In the genomic region with DNA sequence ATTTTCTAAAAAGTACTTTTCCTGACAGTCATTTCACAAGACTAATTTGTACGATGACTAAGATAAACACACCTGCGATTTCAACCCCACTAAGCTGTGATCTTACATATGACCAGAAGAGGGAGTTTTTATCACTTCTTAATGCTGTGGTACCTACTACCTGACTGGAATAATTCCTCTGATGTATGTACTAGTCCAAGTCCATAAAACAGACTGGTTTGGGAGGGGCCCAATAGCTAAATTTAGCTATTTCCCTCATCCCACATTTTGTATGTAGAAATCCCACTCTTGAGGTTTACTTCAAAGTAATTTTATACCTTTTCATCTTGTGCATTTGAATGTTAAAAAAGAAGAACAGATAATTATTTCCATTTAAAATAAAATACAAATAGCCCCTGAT, we compare ENCODE assay signal across 8 cellular contexts. TPM values are rescaled to one million over a fixed set of nuclear protein-coding genes. Genes with fewer than 3 reads are reported as not detected.
DNase-seq lines count a peak whose midpoint lies in the region; ATAC-seq, FAIRE-seq and TF ChIP-seq lines count a peak whose summit lies in the region.

No MANE protein-coding gene starts in this region.

- H4K12ac ChIP-seq in trophoblast cell (ENCODE audit: low read depth, low read length), result no peak overlapping the region

- H2BK5ac ChIP-seq in trophoblast cell (ENCODE audit: low read depth, low read length, poor library complexity), result no peak overlapping the region

- H3K27ac ChIP-seq in esophagus squamous epithelium, result peak overlapping the region in 1 of 4 donors; percentile 55
- H3K27ac ChIP-seq in trophoblast cell (ENCODE audit: low read depth, low read length), result no peak overlapping the region

- H3K4me2 ChIP-seq in trophoblast cell (ENCODE audit: low read length), result no peak overlapping the region

- intact Hi-C loops in esophagus squamous epithelium (cut with DNase I), result no loop called here

- H2BK12ac ChIP-seq in trophoblast cell (ENCODE audit: low read length), result no peak overlapping the region

- H3K14ac ChIP-seq in trophoblast cell (ENCODE audit: low read length), result no peak overlapping the region

- H3K18ac ChIP-seq in trophoblast cell (ENCODE audit: low read length), result no peak overlapping the region

- 10 to 11% methylated on average over 2 of the region's 2 CpGs for WGBS in esophagus squamous epithelium, 2 donors
- WGBS in trophoblast cell (ENCODE audit: extremely low coverage, insufficient coverage, insufficient read length), result no CpG with 5 or more reads among the region's 2 CpGs

- H3K79me2 ChIP-seq in trophoblast cell (ENCODE audit: control insufficient read depth, insufficient read depth, low read length, poor library complexity), result no peaks in the 10 kb centered on the region

- TF ChIP-seq POLR2A in esophagus squamous epithelium (IDR thresholded peaks at IDR 0.05), result no peak

- FAIRE-seq in RCC 7860 (lab: Jason Lieb, UNC), result peak; percentile 78

- H3K27me3 ChIP-seq in GM06990 (replicated peaks; ENCODE audit: control insufficient read depth, insufficient read depth, low read length), result no peaks in the 10 kb centered on the region
- H3K27me3 ChIP-seq in esophagus squamous epithelium, result no peaks in the 10 kb centered on the region
- H3K27me3 ChIP-seq in trophoblast cell (ENCODE audit: insufficient read depth, low read length), result no peaks in the 10 kb centered on the region

- H4K91ac ChIP-seq in trophoblast cell (ENCODE audit: low read depth, low read length), result no peak overlapping the region

- no peak overlapping the region for H2AFZ ChIP-seq in trophoblast cell (ENCODE audit: insufficient read depth, low read length, poor library complexity)

- H3K4ac ChIP-seq in trophoblast cell (ENCODE audit: low read depth, low read length), result no peak overlapping the region

- H2AK5ac ChIP-seq in trophoblast cell (ENCODE audit: low read length), result no peak overlapping the region

- H3K4me3 ChIP-seq in GM06990 (replicated peaks; ENCODE audit: low read depth, low read length) (no peak overlapping the region), esophagus squamous epithelium (no peak overlapping the region), trophoblast cell (ENCODE audit: low read depth, low read length) (no peak overlapping the region)

- ATAC-seq in GM19455 (IDR thresholded peaks at IDR 0.05; ENCODE audit: unreplicated experiment) (peak; percentile 74), HG03442 (IDR thresholded peaks at IDR 0.05; ENCODE audit: unreplicated experiment) (peak; percentile 87)

- DNase-seq in GM06990 (ENCODE audit: extremely low read depth, insufficient read length), result peak; percentile 23
- peak; percentile 18 for DNase-seq in RCC 7860 (ENCODE audit: low spot score)
- DNase-seq in esophagus squamous epithelium (lab: John Stamatoyannopoulos, UW), result no peak
- peak; percentile 38 to 84 for DNase-seq in trophoblast cell
- DNase-seq in stimulated activated CD4-positive, alpha-beta T cell treated with anti-CD3 and anti-CD28 coated beads, Interleukin-4, amount 100 ng/mL, for 4 hours, result no peak
- DNase-seq in activated effector memory CD4-positive, alpha-beta T cell treated with Interleukin-2 at 50 U/mL for 16 hours, result no peak

- no peak overlapping the region for H3K9ac ChIP-seq in trophoblast cell (ENCODE audit: low read length)

- H3K23ac ChIP-seq in trophoblast cell (ENCODE audit: low read length), result no peak overlapping the region

- H3K9me3 ChIP-seq in esophagus squamous epithelium (no peaks in the 10 kb centered on the region), trophoblast cell (ENCODE audit: insufficient read depth, low read depth, low read length) (no peaks in the 10 kb centered on the region)

- TF ChIP-seq CTCF in GM06990 (IDR thresholded peaks at IDR 0.05; ENCODE audit: insufficient read depth, low read length, poor library complexity, severe bottlenecking), result peak; percentile 60
- peak; percentile 52 to 77 (median 63) for TF ChIP-seq CTCF in esophagus squamous epithelium (IDR thresholded peaks at IDR 0.05)

- no peak overlapping the region for H2BK120ac ChIP-seq in trophoblast cell (ENCODE audit: insufficient read depth, low read length, poor library complexity)

- no peak overlapping the region for H4K8ac ChIP-seq in trophoblast cell (ENCODE audit: low read depth, low read length)

- H3K79me1 ChIP-seq in trophoblast cell (ENCODE audit: low read length), result peaks cover 2% of the 10 kb centered on the region

- no peaks in the 10 kb centered on the region for H3K36me3 ChIP-seq in GM06990 (ENCODE audit: control insufficient read depth, insufficient read depth, low read length)
- peaks cover 0 to 8% (median 0%) of the 10 kb centered on the region in 3 donors for H3K36me3 ChIP-seq in esophagus squamous epithelium
- no peaks in the 10 kb centered on the region for H3K36me3 ChIP-seq in trophoblast cell (ENCODE audit: control insufficient read depth in 1 of 2, insufficient read depth in 2 of 2, low read length in 2 of 2)

- H3K4me1 ChIP-seq in esophagus squamous epithelium (peaks cover 7 to 57% (median 19%) of the 10 kb centered on the region in 3 donors), trophoblast cell (ENCODE audit: control insufficient read depth in 1 of 2, insufficient read depth in 2 of 2, low read length in 2 of 2) (peaks cover 7 to 8% of the 10 kb centered on the region in 2 experiments)

RNA-seq across cellular contexts. Expression of a gene that starts 49.7 kb away (rescaled TPM):
- total RNA-seq in esophagus squamous epithelium, result not detected
- 0.96 and 1.1 TPM in 2 replicates for polyA plus RNA-seq in trophoblast cell (2013)

Comparison
In these comparisons a context has a peak if more than half of its experiments do, and no peak if none do; other contexts are left out.
1. DNase-seq: peak in GM06990 (single experiment), RCC 7860 (single experiment) and trophoblast cell (2 of 2); none in esophagus squamous epithelium (single experiment), stimulated activated CD4-positive, alpha-beta T cell treated with anti-CD3 and anti-CD28 coated beads, Interleukin-4, amount 100 ng/mL, for 4 hours (0 of 2) and activated effector memory CD4-positive, alpha-beta T cell treated with Interleukin-2 at 50 U/mL for 16 hours (single experiment).